ENCODE assay signal across 8 cellular contexts in the genomic region with DNA sequence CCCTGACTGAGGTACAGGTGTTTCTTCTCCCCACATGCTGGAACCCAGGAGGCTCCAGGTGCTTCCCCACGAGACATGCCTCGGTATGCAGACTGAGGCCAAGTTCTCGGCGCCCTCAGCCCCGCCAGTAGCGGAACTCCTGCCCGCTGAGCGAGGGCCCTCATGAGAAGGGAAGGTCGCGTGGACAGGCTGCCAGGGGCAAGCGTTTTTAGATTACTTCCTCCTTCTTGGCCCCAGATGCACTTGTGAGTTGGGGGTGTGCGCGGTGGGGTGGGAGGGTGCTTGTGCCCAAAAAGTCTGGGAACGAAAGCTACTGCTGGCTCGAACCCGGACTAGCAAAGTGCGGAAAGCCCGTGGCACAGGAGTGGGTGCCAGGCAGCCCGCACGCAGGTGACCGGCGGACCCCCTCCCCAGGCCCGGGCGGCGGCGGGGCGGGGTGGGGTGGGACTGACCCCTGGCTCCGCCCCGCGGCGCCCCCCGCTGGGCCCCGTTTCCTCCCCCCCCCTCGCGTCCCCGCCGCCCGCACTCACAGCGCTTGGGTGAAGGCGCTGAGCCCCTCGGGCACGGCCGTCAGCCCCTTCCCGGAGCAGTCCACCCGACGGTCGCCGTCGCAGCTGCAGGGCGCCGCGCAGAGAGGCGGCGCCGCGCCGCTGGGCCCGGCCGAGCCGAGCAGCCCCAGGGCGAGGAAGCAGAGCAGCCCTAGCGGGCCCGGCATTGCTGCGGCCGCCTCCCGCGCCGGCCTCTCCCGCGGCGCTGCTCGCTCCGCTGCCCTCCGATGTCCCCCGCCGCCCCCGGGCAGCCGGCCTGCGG. TPM values are rescaled to one million over a fixed set of nuclear protein-coding genes. Genes with fewer than 3 reads are reported as not detected.
A peak's percentile ranks its signal among the peaks of the same experiment; 100 is the strongest.
DNase-seq lines count a peak whose midpoint lies in the region; ATAC-seq and TF ChIP-seq lines count a peak whose summit lies in the region.

No MANE protein-coding gene starts in this region.

- peaks cover 34% of the 10 kb centered on the region for H3K4me1 ChIP-seq in RWPE2 (ENCODE audit: insufficient read depth, poor library complexity, severe bottlenecking)

- DNase-seq in BJ (ENCODE audit: low read depth) (no peak), RWPE2 (ENCODE audit: low spot score) (no peak), caudate nucleus (lab: John Stamatoyannopoulos, UW) (peak in 32 of 61 donors; percentile 8 to 61 (median 36)), kidney tubule cell (ENCODE audit: low spot score) (peak; percentile 54), HCEC 1CT (no peak)
- peak; percentile 3 for DNase-seq in stimulated activated CD4-positive, alpha-beta T cell treated with anti-CD3 and anti-CD28 coated beads, Interleukin-2, amount 100 ng/mL, for 4 hours (ENCODE audit: low read depth)

- H3K4me3 ChIP-seq in BJ (ENCODE audit: low read depth, low read length) (peak overlapping the region; percentile 78), RWPE2 (ENCODE audit: severe bottlenecking) (peak overlapping the region; percentile 91)

- H3K27me3 ChIP-seq in BJ (ENCODE audit: control insufficient read depth, insufficient read depth, low read length) (no peaks in the 10 kb centered on the region), RWPE2 (ENCODE audit: insufficient read depth, poor library complexity, severe bottlenecking) (no peaks in the 10 kb centered on the region)

- TF ChIP-seq CTCF in BJ (IDR thresholded peaks at IDR 0.05; ENCODE audit: insufficient read depth, low read depth, low read length), result no peak
- TF ChIP-seq CTCF in RWPE2 (IDR thresholded peaks at IDR 0.05; ENCODE audit: poor library complexity, severe bottlenecking), result peak; percentile 12

- H3K36me3 ChIP-seq in BJ (ENCODE audit: control insufficient read depth, insufficient read depth, low read length) (no peaks in the 10 kb centered on the region), RWPE2 (ENCODE audit: low read depth) (no peaks in the 10 kb centered on the region)

- no peaks in the 10 kb centered on the region for H3K9me3 ChIP-seq in RWPE2 (ENCODE audit: severe bottlenecking)

- peak overlapping the region; percentile 91 for H3K27ac ChIP-seq in RWPE2 (ENCODE audit: poor library complexity, severe bottlenecking)
- H3K27ac ChIP-seq in caudate nucleus (ENCODE audit: low read depth, low read length), result peak overlapping the region; percentile 64

- CTCF ChIA-PET in BJ (lab: Yijun Ruan, JAX), result interaction anchor here (5.1 kb wide), 1 partner anchor 14 kb away, joined by 24 read pairs; no protein-coding TSS in a partner anchor

- peak; percentile 60 for ATAC-seq in GM18867 (IDR thresholded peaks at IDR 0.05; ENCODE audit: unreplicated experiment)
- ATAC-seq in HG03103 (IDR thresholded peaks at IDR 0.05; ENCODE audit: low read depth, unreplicated experiment), result peak; percentile 37
- ATAC-seq in RWPE2 (ENCODE audit: low read depth), result peak; percentile 5; the same call in 1 of the 3 replicates

- POLR2A ChIA-PET in BJ (lab: Charles Lee), result interaction anchor here (0.6 kb wide), 1 partner anchor 109 kb away, joined by 7 read pairs; the partner anchor contains the start of gene CCDC34

RNA-seq across cellular contexts. Expression of gene LGR4, which starts 0.8 kb away (rescaled TPM):
- 7.6 and 12.5 TPM in 2 replicates for polyA plus RNA-seq in BJ (2011; rRNA removed)
- 21.3 and 25.3 TPM in 2 replicates for polyA minus RNA-seq in BJ (2011; rRNA and poly(A)+ RNA removed)

RNA-seq across cellular contexts. Expression of gene LIN7C, which starts 34.8 kb away (rescaled TPM):
- 5.8 and 13.2 TPM in 2 replicates for polyA plus RNA-seq in BJ (2011; rRNA removed)
- 8.4 and 8.8 TPM in 2 replicates for polyA minus RNA-seq in BJ (2011; rRNA and poly(A)+ RNA removed)

Comparison
In these comparisons a context has a peak if more than half of its experiments do, and no peak if none do; other contexts are left out.
1. DNase-seq: peak in caudate nucleus (32 of 61), kidney tubule cell (single experiment) and stimulated activated CD4-positive, alpha-beta T cell treated with anti-CD3 and anti-CD28 coated beads, Interleukin-2, amount 100 ng/mL, for 4 hours (single experiment); none in BJ (single experiment), RWPE2 (single experiment) and HCEC 1CT (single experiment).
2. ATAC-seq: peak in every context shown above with its lines; median percentile 60 in GM18867; 37 in HG03103; 5 in RWPE2.